19 cellular contexts compared by ENCODE assay signal in genomic region chr7:143518941-143519340, GRCh38. TPM values are rescaled to one million over a fixed set of nuclear protein-coding genes. Genes with fewer than 3 reads are reported as not detected.
DNase-seq lines count a peak whose midpoint lies in the region; ATAC-seq and TF ChIP-seq lines count a peak whose summit lies in the region.
"Had no signal": no experiment of that assay in that cellular context is flagged by ENCODE, and none has a peak within 500 bp of the region (broad histone marks: within the 10 kb centered on the region; RNA-seq: fewer than 3 reads in every experiment).

No MANE protein-coding gene starts in this region.

- H3K9me3 Mint-ChIP-seq in osteocyte (ENCODE audit: unreplicated experiment), result no peaks in the 10 kb centered on the region
- H3K9me3 Mint-ChIP-seq: CD4-positive, alpha-beta T cell had no signal

- ATAC-seq in SK-N-SH treated with all-trans-retinoic acid at 6 μM for 48 hours, result no peak
- no peak for ATAC-seq in GM18861 (IDR thresholded peaks at IDR 0.05; ENCODE audit: unreplicated experiment)

- peak overlapping the region in 47 of 59 donors; percentile 11 to 91 (median 70) for H3K27ac ChIP-seq in dorsolateral prefrontal cortex
- H3K27ac ChIP-seq: BLaER1 had no signal

- peaks cover 0 to 8% (median 0%) of the 10 kb centered on the region in 45 donors for H3K27me3 ChIP-seq in dorsolateral prefrontal cortex
- H3K27me3 ChIP-seq: BLaER1 had no signal

- intact Hi-C loops in dorsolateral prefrontal cortex (cut with DNase I), result no loop called here

- TF ChIP-seq CTCF in dorsolateral prefrontal cortex (IDR thresholded peaks at IDR 0.05 in 54 of 56, conservative IDR thresholded peaks at IDR 0.05 in 2 of 56; ENCODE audit: low read depth in 1 of 56, partially characterized antibody in 56 of 56) (no peak), osteocyte (IDR thresholded peaks at IDR 0.05) (no peak)

- H3K27me3 Mint-ChIP-seq in osteocyte (ENCODE audit: unreplicated experiment), result no peaks in the 10 kb centered on the region
- H3K27me3 Mint-ChIP-seq: CD4-positive, alpha-beta T cell had no signal

- H3K4me1 Mint-ChIP-seq in osteocyte (ENCODE audit: unreplicated experiment), result peaks cover 45% of the 10 kb centered on the region

- H3K4me3 Mint-ChIP-seq in osteocyte (ENCODE audit: unreplicated experiment), result no peak overlapping the region
- H3K4me3 Mint-ChIP-seq: CD4-positive, alpha-beta T cell had no signal

- no peak overlapping the region for H3K4me3 ChIP-seq in dorsolateral prefrontal cortex
- H3K4me3 ChIP-seq: BLaER1 had no signal

- H3K36me3 Mint-ChIP-seq in osteocyte (ENCODE audit: unreplicated experiment), result no peaks in the 10 kb centered on the region

- DNase-seq in dorsolateral prefrontal cortex (peak; percentile 9 to 80 (median 64)), osteocyte (ENCODE audit: extremely low spot score, unreplicated experiment) (peak; percentile 70), superior temporal gyrus (ENCODE audit: extremely low spot score) (peak; percentile 65), NCI-H1105 treated with DMSO at 0.1 percent for 48 hours (lab: John Stamatoyannopoulos, UW) (no peak)
- DNase-seq in stimulated activated CD8-positive, alpha-beta memory T cell treated with anti-CD3 and anti-CD28 coated beads, Interleukin-4, amount 100 ng/mL, for 48 hours, result no peak
- no peak for DNase-seq in stimulated activated CD4-positive, alpha-beta T cell treated with anti-CD3 and anti-CD28 coated beads, Interleukin-12 subunit alpha, Interleukin-12 subunit beta, amount 100 ng/mL, for 4 hours
- DNase-seq: CD4-positive, alpha-beta T cell; COR-L47; Karpas-422; MV-4-11; NCI-H1417; NCI-H187; NCI-H446 treated with DMSO at 0.1 percent for 48 hours; NK-92 treated with Interleukin-12 subunit alpha and Interleukin-12 subunit beta, amount 100 ng/mL, for 24 hours; SIG-M5 had no signal

- peak overlapping the region; percentile 84 for H3K27ac Mint-ChIP-seq in osteocyte (ENCODE audit: unreplicated experiment)
- H3K27ac Mint-ChIP-seq: CD4-positive, alpha-beta T cell had no signal

TF ChIP-seq in SK-N-SH treated with all-trans-retinoic acid at 6 μM for 48 hours, 23 proteins besides CTCF, POLR2A, EP300 and RAD21:
- TF ChIP-seq, protein P1, sequence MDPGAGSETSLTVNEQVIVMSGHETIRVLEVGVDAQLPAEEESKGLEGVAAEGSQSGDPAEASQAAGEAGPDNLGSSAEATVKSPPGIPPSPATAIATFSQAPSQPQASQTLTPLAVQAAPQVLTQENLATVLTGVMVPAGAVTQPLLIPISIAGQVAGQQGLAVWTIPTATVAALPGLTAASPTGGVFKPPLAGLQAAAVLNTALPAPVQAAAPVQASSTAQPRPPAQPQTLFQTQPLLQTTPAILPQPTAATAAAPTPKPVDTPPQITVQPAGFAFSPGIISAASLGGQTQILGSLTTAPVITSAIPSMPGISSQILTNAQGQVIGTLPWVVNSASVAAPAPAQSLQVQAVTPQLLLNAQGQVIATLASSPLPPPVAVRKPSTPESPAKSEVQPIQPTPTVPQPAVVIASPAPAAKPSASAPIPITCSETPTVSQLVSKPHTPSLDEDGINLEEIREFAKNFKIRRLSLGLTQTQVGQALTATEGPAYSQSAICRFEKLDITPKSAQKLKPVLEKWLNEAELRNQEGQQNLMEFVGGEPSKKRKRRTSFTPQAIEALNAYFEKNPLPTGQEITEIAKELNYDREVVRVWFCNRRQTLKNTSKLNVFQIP (CRISPR knock-in tag; IDR thresholded peaks at IDR 0.05; ENCODE audit: borderline replicate concordance, low read depth), result no peak
- 0 out of 2 replicates have a peak, but pooled peaks have one; percentile 5 for TF ChIP-seq ZC3H10 (CRISPR knock-in tag; IDR thresholded peaks at IDR 0.05)
- TF ChIP-seq BACH2 (CRISPR knock-in tag; IDR thresholded peaks at IDR 0.05; ENCODE audit: borderline replicate concordance), result no peak
- TF ChIP-seq CSDC2 (CRISPR knock-in tag; IDR thresholded peaks at IDR 0.05), result peak; percentile 53

RNA-seq across cellular contexts. Expression of gene TAS2R41, which starts 41.3 kb away (rescaled TPM):
- total RNA-seq in dorsolateral prefrontal cortex, result under 1 TPM in 2 of 120 experiments, not detected in 118; 0.52 to 0.73 TPM
- total RNA-seq in osteocyte, result not detected in 2 replicates
- total RNA-seq: M059J had no signal

RNA-seq across cellular contexts. Expression of gene CTAGE15, which starts 52.7 kb away (rescaled TPM):
- total RNA-seq in dorsolateral prefrontal cortex (1 to 10 TPM in 9 of 120 experiments, under 1 TPM in 18, not detected in 93; 0.18 to 1.7 (median 0.57) TPM), osteocyte (not detected in 2 replicates)

Comparison
In these comparisons a context has a peak if more than half of its experiments do, and no peak if none do; other contexts are left out.
1. DNase-seq: peak in dorsolateral prefrontal cortex (10 of 10), osteocyte (single experiment) and superior temporal gyrus (single experiment); none in stimulated activated CD8-positive, alpha-beta memory T cell treated with anti-CD3 and anti-CD28 coated beads, Interleukin-4, amount 100 ng/mL, for 48 hours (single experiment), stimulated activated CD4-positive, alpha-beta T cell treated with anti-CD3 and anti-CD28 coated beads, Interleukin-12 subunit alpha, Interleukin-12 subunit beta, amount 100 ng/mL, for 4 hours (single experiment) and NCI-H1105 treated with DMSO at 0.1 percent for 48 hours (single experiment).